In the genomic region with DNA sequence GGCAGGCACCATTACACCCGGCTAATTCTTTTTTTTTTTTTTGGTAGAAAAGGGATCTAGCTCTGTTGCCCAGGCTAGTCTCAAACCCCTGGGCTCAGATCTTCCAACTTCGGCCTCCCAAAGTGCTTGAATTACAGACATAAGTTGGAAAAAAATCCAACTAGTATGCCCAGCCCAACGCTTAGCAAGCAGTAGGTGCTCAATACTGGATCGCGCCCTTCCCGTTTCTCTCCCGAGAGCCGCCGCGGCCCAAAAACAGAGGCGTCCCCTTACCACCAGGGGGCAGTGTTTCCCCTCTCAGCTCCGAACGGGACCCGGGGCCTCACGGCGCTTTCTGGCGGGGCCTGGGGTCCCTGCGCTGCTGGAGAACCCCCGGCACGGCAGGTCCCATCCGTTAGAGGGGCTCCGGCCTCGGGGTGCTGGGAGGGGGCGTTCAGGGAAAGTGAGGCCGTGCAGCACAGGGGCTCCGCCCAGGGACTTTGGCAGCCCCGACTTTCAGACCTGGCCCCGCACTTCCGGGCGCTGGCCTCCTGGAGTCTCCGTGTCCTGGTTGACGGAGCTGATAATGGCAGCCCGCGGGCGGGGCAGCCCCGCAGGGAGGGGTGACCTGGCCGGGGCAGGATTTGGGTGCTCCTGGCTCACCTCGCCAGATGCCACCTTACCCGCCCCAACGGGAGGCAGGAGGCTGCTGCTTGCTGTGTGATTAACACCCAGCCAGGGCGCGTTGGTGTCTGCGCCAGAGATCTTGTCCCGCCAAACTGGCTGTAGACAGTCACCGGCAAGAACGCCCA, we compare ENCODE assay signal across 8 cellular contexts. TPM values are rescaled to one million over a fixed set of nuclear protein-coding genes. Genes with fewer than 3 reads are reported as not detected.
DNase-seq lines count a peak whose midpoint lies in the region; ATAC-seq and TF ChIP-seq lines count a peak whose summit lies in the region.

No MANE protein-coding gene starts in this region.

- peak; percentile 58 for ATAC-seq in HG03108 (IDR thresholded peaks at IDR 0.05; ENCODE audit: unreplicated experiment)
- ATAC-seq in HG03520 (IDR thresholded peaks at IDR 0.05; ENCODE audit: unreplicated experiment), result no peak

- peak; percentile 88 for DNase-seq in GM10266 (ENCODE audit: extremely low spot score)
- peak; percentile 81 for DNase-seq in NCI-H510A treated with DMSO at 0.1 percent for 48 hours (lab: John Stamatoyannopoulos, UW)
- peak; percentile 86 for DNase-seq in activated CD4-positive, alpha-beta T cell treated with anti-CD3 and anti-CD28 coated beads, Interleukin-2, amount 50 U/mL, for 1 hour
- peak; percentile 76 for DNase-seq in dermis blood vessel endothelial cell
- DNase-seq in lower leg skin (ENCODE audit: low spot score in 2 of 2), result peak; percentile 86 to 98
- DNase-seq in stimulated activated CD4-positive, alpha-beta T cell treated with anti-CD3 and anti-CD28 coated beads, Interleukin-4, amount 100 ng/mL, for 4 hours, result peak; percentile 75 to 84

- 1 to 7% methylated on average over 20 to 39 of the region's 46 CpGs for WGBS in lower leg skin, 2 donors

- H3K4me3 ChIP-seq in lower leg skin (ENCODE audit: low read depth, poor library complexity, severe bottlenecking), result peak overlapping the region; percentile 18

- TF ChIP-seq POLR2A in lower leg skin (IDR thresholded peaks at IDR 0.05), result no peak

- intact Hi-C loops in lower leg skin (cut with DNase I; ENCODE audit: low total_unique reads), result loop anchor here (2.0 kb wide), 1 partner anchor 45 kb away; no protein-coding TSS in a partner anchor

- peak; percentile 92 for TF ChIP-seq CTCF in GM10266 (IDR thresholded peaks at IDR 0.05; ENCODE audit: control insufficient read depth, insufficient read depth, low read depth, missing control alignments)
- peak in 2 of 3 donors; percentile 24 to 88 for TF ChIP-seq CTCF in lower leg skin (IDR thresholded peaks at IDR 0.05)

RNA-seq across cellular contexts. Expression of gene PTGES, which starts 15.2 kb away (rescaled TPM):
- total RNA-seq in dermis blood vessel endothelial cell (0.47 and 0.51 TPM in 2 replicates), lower leg skin (10 to 100 TPM; 14.4 to 28.7 (median 23.2) TPM)

Comparison
In these comparisons a context has a peak if more than half of its experiments do, and no peak if none do; other contexts are left out.
1. RNA of gene PTGES, which starts 15.2 kb away (total RNA-seq): 14.4 to 28.7 TPM in lower leg skin; 0.47 to 0.51 TPM in dermis blood vessel endothelial cell; every median in the first group is over 10 times any median in the second.
2. Peak in every context shown above with its lines, with median percentiles within 50 percentile points of each other: DNase-seq.